In the genomic region with DNA sequence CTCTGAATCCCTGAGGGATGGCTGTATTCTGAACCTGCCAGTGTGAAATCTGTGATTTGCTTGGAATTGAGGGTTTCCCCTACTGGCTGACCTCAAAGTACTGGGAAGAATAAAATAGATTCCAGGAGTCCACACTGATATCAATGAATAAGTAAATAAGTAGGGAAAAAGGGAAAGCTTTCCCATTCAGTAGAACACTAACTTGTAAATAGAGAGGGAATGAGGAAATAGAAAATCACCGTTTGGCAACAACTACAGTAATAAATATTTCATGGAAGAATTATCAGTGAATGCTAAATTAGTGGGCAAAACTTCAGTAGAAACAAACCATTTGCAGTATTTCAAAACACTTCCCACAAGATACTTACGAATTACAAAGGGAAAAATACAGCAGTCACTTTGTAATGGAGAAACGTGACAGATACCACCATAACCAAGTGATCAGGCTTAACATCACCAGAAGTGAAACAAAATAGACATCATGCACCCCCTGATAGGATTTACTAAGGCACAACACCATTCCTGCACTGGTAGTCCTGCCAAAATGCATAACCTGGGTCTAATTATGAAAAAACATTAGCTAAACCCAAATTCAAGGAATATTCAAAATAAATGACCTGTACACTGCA, we compare ENCODE assay signal across 11 cellular contexts.
"Had no signal": no experiment of that assay in that cellular context is flagged by ENCODE, and none has a peak within 500 bp of the region (broad histone marks: within the 10 kb centered on the region; RNA-seq: fewer than 3 reads in every experiment).

No MANE protein-coding gene starts in this region.

- ATAC-seq: gastrocnemius medialis had no signal

- H3K4me1 ChIP-seq: gastrocnemius medialis, thyroid gland, vagina had no signal

- H3K9me3 ChIP-seq: esophagus squamous epithelium, gastrocnemius medialis, ovary, thyroid gland, vagina had no signal

- DNase-seq: activated effector memory CD4-positive, alpha-beta T cell treated with Interleukin-2 at 50 U/mL for 16 hours; activated naive CD8-positive, alpha-beta T cell treated with anti-CD3 and anti-CD28 coated beads for 36 hours; activated T-cell treated with anti-CD3 and anti-CD28 coated beads, Interleukin-2, amount 50 U/mL, for 1 hour; esophagus squamous epithelium; gastrocnemius medialis; ovary; thyroid gland had no signal

- H3K36me3 ChIP-seq: ovary, thyroid gland had no signal

- H3K27me3 ChIP-seq: gastrocnemius medialis, ovary, thyroid gland, vagina had no signal

- H3K27ac ChIP-seq: gastrocnemius medialis, ovary, skin epidermis, thyroid gland, vagina had no signal

- FAIRE-seq: astrocyte, colon had no signal

- H3K4me3 ChIP-seq: esophagus squamous epithelium, gastrocnemius medialis, ovary, skin epidermis, thyroid gland, vagina had no signal
